In genomic region chr9:113858282-113858681, GRCh38 we compare ENCODE assay signal across 12 cellular contexts.
"Had no signal": no experiment of that assay in that cellular context is flagged by ENCODE, and none has a peak within 500 bp of the region (broad histone marks: within the 10 kb centered on the region; RNA-seq: fewer than 3 reads in every experiment).

No MANE protein-coding gene starts in this region.

- H3K4me1 ChIP-seq: ascending aorta, psoas muscle had no signal

- H3K27me3 ChIP-seq: ascending aorta had no signal

- H3K4me3 ChIP-seq: ascending aorta, psoas muscle, thoracic aorta had no signal

- ATAC-seq: activated CD8-positive, alpha-beta T cell treated with anti-CD3 and anti-CD28 coated beads, Interleukin-2, amount 10 ng/mL, durations not matched to agents 7 days and 5 days; left lobe of liver; psoas muscle had no signal

- H3K27ac ChIP-seq: ascending aorta, psoas muscle, thoracic aorta, VCaP had no signal

- H3K9me3 ChIP-seq: ascending aorta, psoas muscle, thoracic aorta had no signal

- H3K36me3 ChIP-seq: ascending aorta, thoracic aorta had no signal

- DNase-seq: activated CD4-positive, alpha-beta T cell treated with anti-CD3 and anti-CD28 coated beads for 4 hours; activated CD8-positive, alpha-beta memory T cell treated with anti-CD3 and anti-CD28 coated beads, Interleukin-2, amount 50 U/mL, for 48 hours; activated CD8-positive, alpha-beta T cell treated with anti-CD3 and anti-CD28 coated beads, Interleukin-2, amount 10 ng/mL, durations not matched to agents 7 days and 5 days; activated naive CD4-positive, alpha-beta T cell; activated naive CD8-positive, alpha-beta T cell treated with anti-CD3 and anti-CD28 coated beads, Interleukin-2, amount 50 U/mL, for 24 hours; psoas muscle; stimulated activated CD4-positive, alpha-beta T cell treated with anti-CD3 and anti-CD28 coated beads, Interleukin-12 subunit alpha, Interleukin-12 subunit beta, amount 100 ng/mL, for 4 hours; T-helper 9 cell had no signal
